ENCODE assay signal across 12 cellular contexts in the genomic region with DNA sequence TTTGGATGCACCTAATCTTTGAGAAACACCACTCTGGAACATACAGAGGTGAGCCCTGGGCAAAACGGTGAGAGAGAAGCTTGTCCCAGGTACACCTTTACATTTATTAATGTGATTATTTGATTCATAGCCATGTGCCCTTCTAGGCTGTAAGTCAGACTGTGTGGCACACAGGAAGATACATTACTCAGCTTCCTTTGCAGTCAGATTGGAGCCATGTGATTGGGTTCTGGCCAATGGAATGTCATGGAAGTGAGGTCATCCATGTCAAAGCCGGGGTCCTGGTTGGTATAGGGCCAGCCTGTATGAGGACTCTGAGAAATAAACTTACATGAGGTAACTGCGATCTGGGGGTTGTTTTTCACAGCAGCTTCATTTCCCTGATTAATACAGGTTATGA.
DNase-seq lines count a peak whose midpoint lies in the region; ATAC-seq and TF ChIP-seq lines count a peak whose summit lies in the region.
"Had no signal": no experiment of that assay in that cellular context is flagged by ENCODE, and none has a peak within 500 bp of the region (broad histone marks: within the 10 kb centered on the region; RNA-seq: fewer than 3 reads in every experiment).

No MANE protein-coding gene starts in this region.

- no peak overlapping the region for H3K4me3 ChIP-seq in dorsolateral prefrontal cortex
- H3K4me3 ChIP-seq: cardiac muscle cell had no signal

- H3K27ac ChIP-seq in VCaP (peak overlapping the region; percentile 61), dorsolateral prefrontal cortex (no peak overlapping the region)
- H3K27ac ChIP-seq: cardiac muscle cell had no signal

- ATAC-seq in GM18858 (IDR thresholded peaks at IDR 0.05; ENCODE audit: unreplicated experiment), result no peak

- no peaks in the 10 kb centered on the region for H3K27me3 ChIP-seq in dorsolateral prefrontal cortex
- H3K27me3 ChIP-seq: cardiac muscle cell had no signal

- TF ChIP-seq CTCF in VCaP (conservative IDR thresholded peaks at IDR 0.05), result no peak
- TF ChIP-seq CTCF in dorsolateral prefrontal cortex (IDR thresholded peaks at IDR 0.05 in 54 of 56, conservative IDR thresholded peaks at IDR 0.05 in 2 of 56; ENCODE audit: low read depth in 1 of 56, partially characterized antibody in 56 of 56), result no peak

- intact Hi-C loops in head of caudate nucleus (cut with DNase I) (no loop called here), dorsolateral prefrontal cortex (cut with DNase I) (no loop called here)

- DNase-seq in A172 (ENCODE audit: low spot score) (peak; percentile 72), HS-5 (ENCODE audit: low read depth) (peak; percentile 63), glomerular endothelial cell (ENCODE audit: extremely low read depth, low read depth, low spot score) (peak; percentile 73), activated T-cell treated with anti-CD3 and anti-CD28 coated beads for 4 hours (no peak), head of caudate nucleus (no peak), dorsolateral prefrontal cortex (no peak)
- DNase-seq: activated naive CD4-positive, alpha-beta T cell treated with Interleukin-2 at 50 U/mL for 16 hours; NCI-H526 treated with DMSO at 0.1 percent for 48 hours; nucleus accumbens had no signal

Comparison
In these comparisons a context has a peak if more than half of its experiments do, and no peak if none do; other contexts are left out.
1. DNase-seq: peak in A172 (single experiment), HS-5 (single experiment) and glomerular endothelial cell (single experiment); none in activated T-cell treated with anti-CD3 and anti-CD28 coated beads for 4 hours (single experiment), head of caudate nucleus (0 of 42) and dorsolateral prefrontal cortex (0 of 10).